In genomic region chr17:83247001-83247400, GRCh38 we compare ENCODE assay signal across 7 cellular contexts.
DNase-seq lines count a peak whose midpoint lies in the region; ATAC-seq lines count a peak whose summit lies in the region.
"Not testable (repeated sequence)": the region's sequence is repeated elsewhere in the genome, so short reads cannot be mapped to it uniquely, and the experiment has no call there.

No MANE protein-coding gene starts in this region.

- H3K4me3 ChIP-seq in right cardiac atrium (ENCODE audit: low read length) = not testable (repeated sequence)

- not testable (repeated sequence) for H3K27ac Mint-ChIP-seq in activated CD8-positive, alpha-beta memory T cell treated with anti-CD3 and anti-CD28 coated beads, Interleukin-2, amount 10 ng/mL, durations not matched to agents 7 days and 5 days

- H3K27ac ChIP-seq in right cardiac atrium (ENCODE audit: low read length) = not testable (repeated sequence)

- CTCF ChIA-PET in activated CD8-positive, alpha-beta memory T cell treated with anti-CD3 and anti-CD28 coated beads, Interleukin-2, amount 10 ng/mL, durations not matched to agents 7 days and 5 days (lab: Charles Lee) = not testable (repeated sequence)

- not testable (repeated sequence) for H3K9me3 ChIP-seq in right cardiac atrium (ENCODE audit: control insufficient read depth, low read length)

- not testable (repeated sequence) for H3K4me1 ChIP-seq in right cardiac atrium (ENCODE audit: control insufficient read depth, insufficient read depth, low read length)

- intact Hi-C loops in right cardiac atrium (cut with DNase I) = not testable (repeated sequence)

- H3K4me1 Mint-ChIP-seq in activated CD8-positive, alpha-beta memory T cell treated with anti-CD3 and anti-CD28 coated beads, Interleukin-2, amount 10 ng/mL, durations not matched to agents 7 days and 5 days = not testable (repeated sequence)

- H3K36me3 Mint-ChIP-seq in activated CD8-positive, alpha-beta memory T cell treated with anti-CD3 and anti-CD28 coated beads, Interleukin-2, amount 10 ng/mL, durations not matched to agents 7 days and 5 days = not testable (repeated sequence)

- H3K4me3 Mint-ChIP-seq in activated CD8-positive, alpha-beta memory T cell treated with anti-CD3 and anti-CD28 coated beads, Interleukin-2, amount 10 ng/mL, durations not matched to agents 7 days and 5 days = not testable (repeated sequence)

- not testable (repeated sequence) for ATAC-seq in activated CD8-positive, alpha-beta memory T cell treated with anti-CD3 and anti-CD28 coated beads, Interleukin-2, amount 10 ng/mL, durations not matched to agents 7 days and 5 days
- peak; percentile 71 to 73 for ATAC-seq in right cardiac atrium

- WGBS in right cardiac atrium = no CpG with 5 or more reads among the region's 1 CpG

- H3K27me3 Mint-ChIP-seq in activated CD8-positive, alpha-beta memory T cell treated with anti-CD3 and anti-CD28 coated beads, Interleukin-2, amount 10 ng/mL, durations not matched to agents 7 days and 5 days = not testable (repeated sequence)

- peak; percentile 20 for DNase-seq in H4 (ENCODE audit: low spot score)
- peak; percentile 59 for DNase-seq in RKO (ENCODE audit: low spot score)
- DNase-seq in activated CD8-positive, alpha-beta memory T cell treated with anti-CD3 and anti-CD28 coated beads, Interleukin-2, amount 10 ng/mL, durations not matched to agents 7 days and 5 days = peak; percentile 47
- peak; percentile 26 for DNase-seq in dermis blood vessel endothelial cell
- peak in 2 of 3 donors; percentile 38 to 47 for DNase-seq in right cardiac atrium
- peak; percentile 30 for DNase-seq in mucosa of gallbladder (ENCODE audit: low spot score)
- peak; percentile 39 for DNase-seq in stimulated activated CD8-positive, alpha-beta memory T cell treated with anti-CD3 and anti-CD28 coated beads, Interleukin-4, amount 100 ng/mL, for 48 hours

- H3K27me3 ChIP-seq in right cardiac atrium (ENCODE audit: control insufficient read depth, insufficient read depth) = not testable (repeated sequence)

- H3K9me3 Mint-ChIP-seq in activated CD8-positive, alpha-beta memory T cell treated with anti-CD3 and anti-CD28 coated beads, Interleukin-2, amount 10 ng/mL, durations not matched to agents 7 days and 5 days (ENCODE audit: low read depth) = not testable (repeated sequence)
